Comparison of ENCODE assay signal across 8 cellular contexts in genomic region chr6:151042931-151043330, GRCh38.
A peak's percentile ranks its signal among the peaks of the same experiment; 100 is the strongest.
DNase-seq lines count a peak whose midpoint lies in the region; TF ChIP-seq lines count a peak whose summit lies in the region.
"Not testable (repeated sequence)": the region's sequence is repeated elsewhere in the genome, so short reads cannot be mapped to it uniquely, and the experiment has no call there.

No MANE protein-coding gene starts in this region.

- not testable (repeated sequence) for H3K4me2 ChIP-seq in SK-N-SH; mammary epithelial cell (ENCODE audit: insufficient read depth, low read depth, low read length); fibroblast of lung (ENCODE audit: extremely low read depth, insufficient read depth, low read length)

- H3K27me3 Mint-ChIP-seq in nephron progenitor cell (ENCODE audit: low read depth, poor library complexity) = not testable (repeated sequence)

- peaks cover 55% of the 10 kb centered on the region for H3F3A ChIP-seq in SK-N-SH (replicated peaks; ENCODE audit: insufficient read depth)

- not testable (repeated sequence) for H2AFZ ChIP-seq in SK-N-SH (ENCODE audit: low read depth); mammary epithelial cell (ENCODE audit: low read depth, low read length); fibroblast of lung (ENCODE audit: low read length)

- intact Hi-C loops in mammary epithelial cell (cut with micrococcal nuclease) = loop anchor here (5.0 kb wide), 1 partner anchor 39 kb away; no protein-coding TSS in a partner anchor
- intact Hi-C loops in stomach (cut with DNase I; ENCODE audit: low total_unique reads) = not testable (repeated sequence)

- dilution Hi-C loops in mammary epithelial cell (cut with HindIII; ENCODE audit: low sequenced_read_pairs) = not testable (repeated sequence)

- not testable (repeated sequence) for TF ChIP-seq CTCF in SK-N-SH (IDR thresholded peaks at IDR 0.05); mammary epithelial cell (conservative IDR thresholded peaks at IDR 0.05 in 1 of 2, IDR thresholded peaks at IDR 0.05 in 1 of 2; ENCODE audit: extremely low read depth in 1 of 2, insufficient read depth in 1 of 2, low read depth in 1 of 2, low read length in 2 of 2); fibroblast of lung (conservative IDR thresholded peaks at IDR 0.05 in 1 of 2, IDR thresholded peaks at IDR 0.05 in 1 of 2; ENCODE audit: low read depth in 1 of 2, low read length in 2 of 2); nephron progenitor cell (IDR thresholded peaks at IDR 0.05); stomach (IDR thresholded peaks at IDR 0.05)

- not testable (repeated sequence) for TF ChIP-seq EP300 in SK-N-SH (IDR thresholded peaks at IDR 0.05; ENCODE audit: borderline replicate concordance in 1 of 2, low read depth in 1 of 2, low read length in 1 of 2); stomach (IDR thresholded peaks at IDR 0.05)

- CTCF ChIA-PET in SK-N-SH (lab: Yijun Ruan, JAX) = interaction anchor here (1.8 kb wide), 1 partner anchor 281 kb away, joined by 5 read pairs; no protein-coding TSS in a partner anchor
- CTCF ChIA-PET in mammary epithelial cell (lab: Charles Lee; ENCODE audit: low non-redundant PET) = not testable (repeated sequence)

- H3K9me3 Mint-ChIP-seq in nephron progenitor cell = not testable (repeated sequence)

- not testable (repeated sequence) for H3K27me3 ChIP-seq in SK-N-SH (ENCODE audit: insufficient read depth); mammary epithelial cell (ENCODE audit: insufficient read depth, low read length); fibroblast of lung (ENCODE audit: control insufficient read depth, insufficient read depth, low read length); stomach

- H3K36me3 Mint-ChIP-seq in nephron progenitor cell (ENCODE audit: low read depth) = peaks cover 30% of the 10 kb centered on the region

- H3K4me3 ChIP-seq in SK-N-SH (ENCODE audit: low read depth in 2 of 2, low read length in 1 of 2); mammary epithelial cell (replicated peaks in 1 of 3; ENCODE audit: insufficient read depth in 1 of 3, low read depth in 2 of 3, low read length in 3 of 3); fibroblast of lung (replicated peaks in 1 of 4; ENCODE audit: control extremely low read depth in 1 of 4, insufficient read depth in 1 of 4, low read depth in 3 of 4, low read length in 4 of 4); stomach: not testable (repeated sequence)

- TF ChIP-seq POLR2A in stomach (IDR thresholded peaks at IDR 0.05) = not testable (repeated sequence)

- peak overlapping the region in 1 of 2 experiments; percentile 96; a peak in 2 of 4 replicates for H3K27ac ChIP-seq in SK-N-SH (ENCODE audit: low read depth in 2 of 2, low read length in 1 of 2)
- H3K27ac ChIP-seq in mammary epithelial cell (ENCODE audit: insufficient read depth, low read depth, low read length) = peak overlapping the region; percentile 77
- peak overlapping the region; percentile 0 for H3K27ac ChIP-seq in fibroblast of lung (ENCODE audit: insufficient read depth, low read length)
- H3K27ac ChIP-seq in stomach = peak overlapping the region in 3 of 5 donors; percentile 22 to 87 (median 82)

- H3K4me1 Mint-ChIP-seq in nephron progenitor cell = peaks cover 90% of the 10 kb centered on the region

- peak overlapping the region; percentile 77; the same call in 1 of the 2 replicates for H3K9ac ChIP-seq in SK-N-SH
- not testable (repeated sequence) for H3K9ac ChIP-seq in mammary epithelial cell (ENCODE audit: insufficient read depth, low read length); fibroblast of lung (ENCODE audit: insufficient read depth, low read length)

- DNase-seq in COLO829 (ENCODE audit: low spot score) = peak; percentile 17
- DNase-seq in HT1080 (ENCODE audit: low read depth) = peak; percentile 22
- not testable (repeated sequence) for DNase-seq in SK-N-SH, nephron progenitor cell, stomach
- DNase-seq in mammary epithelial cell = peak; percentile 45
- DNase-seq in fibroblast of lung (ENCODE audit: low read depth in 2 of 2) = peak; percentile 54 to 79
- DNase-seq in iris pigment epithelial cell (ENCODE audit: low read depth) = peak; percentile 82

- not testable (repeated sequence) for H4K20me1 ChIP-seq in SK-N-SH (ENCODE audit: insufficient read depth); mammary epithelial cell (ENCODE audit: insufficient read depth, low read length); fibroblast of lung (ENCODE audit: control insufficient read depth, extremely low read depth, insufficient read depth, low read length)

- WGBS in SK-N-SH (ENCODE audit: low lambda C conversion rate) = 84% methylated on average over 6 of the region's 6 CpGs
- WGBS in mammary epithelial cell (ENCODE audit: low coverage, missing lambda C conversion rate) = 49% methylated on average over 5 of the region's 6 CpGs
- WGBS in stomach, 5 donors = 78 to 84% (median 79%) methylated on average over 5 to 6 of the region's 6 CpGs

- POLR2A ChIA-PET in SK-N-SH (lab: Yijun Ruan, JAX) = not testable (repeated sequence)

- peaks cover 2 to 11% of the 10 kb centered on the region in 2 experiments for H3K36me3 ChIP-seq in SK-N-SH (replicated peaks in 1 of 2; ENCODE audit: control insufficient read depth in 1 of 2, insufficient read depth in 2 of 2, low read length in 1 of 2)
- not testable (repeated sequence) for H3K36me3 ChIP-seq in mammary epithelial cell (ENCODE audit: insufficient read depth, low read length); fibroblast of lung (ENCODE audit: control insufficient read depth, insufficient read depth, low read length); stomach

- in situ Hi-C loops in mammary epithelial cell (cut with MboI; ENCODE audit: low sequenced_read_pairs in 2 of 2) = not testable (repeated sequence)

- H3K4me1 ChIP-seq in SK-N-SH (ENCODE audit: control insufficient read depth in 1 of 2, insufficient read depth in 2 of 2, low read depth in 1 of 2, low read length in 1 of 2) (peaks cover 14 to 34% of the 10 kb centered on the region in 2 experiments), mammary epithelial cell (ENCODE audit: insufficient read depth, low read length) (peaks cover 31% of the 10 kb centered on the region), fibroblast of lung (ENCODE audit: control insufficient read depth, extremely low read depth, insufficient read depth, low read length) (peaks cover 13% of the 10 kb centered on the region), stomach (peaks cover 0 to 33% (median 11%) of the 10 kb centered on the region in 4 donors)

- BruUV-seq in mammary epithelial cell (replicated peaks; lab: Mats Ljungman, UMichigan) = not testable (repeated sequence)

- H3K9me3 ChIP-seq in SK-N-SH; mammary epithelial cell (replicated peaks; ENCODE audit: insufficient read depth, low read length); fibroblast of lung (ENCODE audit: control insufficient read depth, insufficient read depth, low read depth, low read length); stomach: not testable (repeated sequence)

- not testable (repeated sequence) for H3K9me2 ChIP-seq in SK-N-SH

- H3K27ac Mint-ChIP-seq in nephron progenitor cell = peak overlapping the region; percentile 47

- H3K4me3 Mint-ChIP-seq in nephron progenitor cell = not testable (repeated sequence)

- TF ChIP-seq RAD21 in SK-N-SH (IDR thresholded peaks at IDR 0.05; ENCODE audit: low read length) = not testable (repeated sequence)

- H3K79me2 ChIP-seq in SK-N-SH (ENCODE audit: insufficient read depth) = peaks cover 16% of the 10 kb centered on the region; the same call in 1 of the 2 replicates
- not testable (repeated sequence) for H3K79me2 ChIP-seq in mammary epithelial cell (ENCODE audit: insufficient read depth, low read length); fibroblast of lung (ENCODE audit: control insufficient read depth, insufficient read depth, low read length)
